10 cellular contexts compared by ENCODE assay signal in genomic region chr12:49967777-49968250, GRCh38. TPM values are rescaled to one million over a fixed set of nuclear protein-coding genes. Genes with fewer than 3 reads are reported as not detected.
DNase-seq lines count a peak whose midpoint lies in the region; ATAC-seq and TF ChIP-seq lines count a peak whose summit lies in the region.
"Had no signal": no experiment of that assay in that cellular context is flagged by ENCODE, and none has a peak within 500 bp of the region (broad histone marks: within the 10 kb centered on the region; RNA-seq: fewer than 3 reads in every experiment).

No MANE protein-coding gene starts in this region.

- TF ChIP-seq CTCF in neural progenitor cell (IDR thresholded peaks at IDR 0.05), result no peak

- peak overlapping the region; percentile 76 for H3K4me2 ChIP-seq in neural progenitor cell

- H3K9me3 Mint-ChIP-seq in CD4-positive, alpha-beta memory T cell, result no peaks in the 10 kb centered on the region
- H3K9me3 Mint-ChIP-seq in neural progenitor cell, result no peaks in the 10 kb centered on the region

- H3K27ac Mint-ChIP-seq in CD4-positive, alpha-beta memory T cell, result no peak overlapping the region
- no peak overlapping the region for H3K27ac Mint-ChIP-seq in neural progenitor cell

- H3K4me1 ChIP-seq in CD4-positive, alpha-beta memory T cell (ENCODE audit: insufficient read depth, low read length), result peaks cover 10% of the 10 kb centered on the region
- H3K4me1 ChIP-seq in neural progenitor cell, result peaks cover 3% of the 10 kb centered on the region

- no peak for DNase-seq in CD4-positive, alpha-beta memory T cell
- no peak for DNase-seq in caudate nucleus (lab: John Stamatoyannopoulos, UW)
- DNase-seq in neural progenitor cell (ENCODE audit: low spot score), result no peak
- DNase-seq in NCI-H2081 (lab: John Stamatoyannopoulos, UW), result no peak
- no peak for DNase-seq in GOT3 (lab: John Stamatoyannopoulos, UW)
- DNase-seq in globus pallidus (ENCODE audit: low spot score), result no peak
- no peak for DNase-seq in DMS 273 (lab: John Stamatoyannopoulos, UW; ENCODE audit: unreplicated experiment)

- H3K36me3 Mint-ChIP-seq in CD4-positive, alpha-beta memory T cell, result no peaks in the 10 kb centered on the region
- H3K36me3 Mint-ChIP-seq in neural progenitor cell, result no peaks in the 10 kb centered on the region

- H3K27me3 Mint-ChIP-seq in CD4-positive, alpha-beta memory T cell, result peaks cover 16 to 35% of the 10 kb centered on the region in 2 donors
- peaks cover 10% of the 10 kb centered on the region for H3K27me3 Mint-ChIP-seq in neural progenitor cell (ENCODE audit: insufficient read depth, low read depth)

- peaks cover 3% of the 10 kb centered on the region for H4K20me1 ChIP-seq in neural progenitor cell (ENCODE audit: low read depth)

- no peaks in the 10 kb centered on the region for H3K79me2 ChIP-seq in neural progenitor cell (ENCODE audit: low read depth)

- intact Hi-C loops in CD4-positive, alpha-beta memory T cell (cut with micrococcal nuclease), result loop anchor here (1.0 to 10.0 kb wide), 3 partner anchors 102 to 217 kb away; no protein-coding TSS in a partner anchor

- H3F3A ChIP-seq in neural progenitor cell (ENCODE audit: low read depth), result peaks cover 4% of the 10 kb centered on the region

- peaks cover 1 to 7% (median 4%) of the 10 kb centered on the region in 4 donors for H3K4me1 Mint-ChIP-seq in CD4-positive, alpha-beta memory T cell
- peaks cover 27% of the 10 kb centered on the region for H3K4me1 Mint-ChIP-seq in neural progenitor cell

- H3K4me3 ChIP-seq in CD4-positive, alpha-beta memory T cell (ENCODE audit: low read length in 2 of 2), result peak overlapping the region in 1 of 2 donors; percentile 47
- H3K4me3 ChIP-seq in neural progenitor cell, result peak overlapping the region; percentile 41

- no peaks in the 10 kb centered on the region for H3K36me3 ChIP-seq in CD4-positive, alpha-beta memory T cell (ENCODE audit: insufficient read depth, low read length)
- no peaks in the 10 kb centered on the region for H3K36me3 ChIP-seq in neural progenitor cell

- H3K27me3 ChIP-seq in CD4-positive, alpha-beta memory T cell (ENCODE audit: insufficient read depth, low read length), result peaks cover 15% of the 10 kb centered on the region
- peaks cover 82% of the 10 kb centered on the region for H3K27me3 ChIP-seq in neural progenitor cell

- peak overlapping the region; percentile 99 for H2AFZ ChIP-seq in neural progenitor cell (replicated peaks)

- no peak overlapping the region for H3K27ac ChIP-seq in CD4-positive, alpha-beta memory T cell (ENCODE audit: low read depth, low read length)
- H3K27ac ChIP-seq in caudate nucleus (ENCODE audit: low read depth, low read length) (peak overlapping the region; percentile 82), neural progenitor cell (no peak overlapping the region)

- H3K9ac ChIP-seq in neural progenitor cell, result no peak overlapping the region

- H3K9me3 ChIP-seq in CD4-positive, alpha-beta memory T cell (ENCODE audit: control insufficient read depth in 1 of 2, low read length in 2 of 2), result no peaks in the 10 kb centered on the region
- H3K9me3 ChIP-seq in neural progenitor cell (ENCODE audit: low read depth), result no peaks in the 10 kb centered on the region

- CTCF ChIA-PET in CD4-positive, alpha-beta memory T cell (lab: Charles Lee; ENCODE audit: partially characterized antibody), result interaction anchor here (1.0 to 6.2 kb wide), 36 partner anchors 9 to 162 kb away, joined by 3 to 75 read pairs (median 6); partner anchors contain the start of genes AQP2 and RACGAP1

- peak; percentile 12 for ATAC-seq in HG03196 (IDR thresholded peaks at IDR 0.05; ENCODE audit: unreplicated experiment)

- peak overlapping the region; percentile 31 to 85 (median 76) for H3K4me3 Mint-ChIP-seq in CD4-positive, alpha-beta memory T cell
- H3K4me3 Mint-ChIP-seq in neural progenitor cell, result no peak overlapping the region

- POLR2A ChIA-PET in CD4-positive, alpha-beta memory T cell (lab: Charles Lee; ENCODE audit: partially characterized antibody), result interaction anchor here (1.0 to 1.4 kb wide), 3 partner anchors 25 to 88 kb away, joined by 4 to 6 read pairs (median 4); partner anchors contain the start of gene RACGAP1

RNA-seq across cellular contexts. Expression of gene AQP6, which starts 4.9 kb away (rescaled TPM):
- not detected for total RNA-seq in CD4-positive, alpha-beta memory T cell
- not detected for polyA plus RNA-seq in CD4-positive, alpha-beta memory T cell
- 0.12 TPM in 1 of 2 replicates, not detected in the other for total RNA-seq in neural progenitor cell (ENCODE audit: low replicate concordance)
- total RNA-seq: dermis microvascular lymphatic vessel endothelial cell, renal cortical epithelial cell had no signal

RNA-seq across cellular contexts. Expression of gene AQP5, which starts 6.1 kb away (rescaled TPM):
- not detected for total RNA-seq in CD4-positive, alpha-beta memory T cell
- not detected for polyA plus RNA-seq in CD4-positive, alpha-beta memory T cell
- 0.09 TPM in 1 of 2 replicates, not detected in the other for total RNA-seq in neural progenitor cell (ENCODE audit: low replicate concordance)
- total RNA-seq: renal cortical epithelial cell had no signal

RNA-seq across cellular contexts. Expression of gene AQP2, which starts 17.3 kb away (rescaled TPM):
- total RNA-seq in CD4-positive, alpha-beta memory T cell, result not detected
- not detected for polyA plus RNA-seq in CD4-positive, alpha-beta memory T cell
- total RNA-seq in neural progenitor cell (ENCODE audit: low replicate concordance), result not detected in 2 replicates
- total RNA-seq: dermis microvascular lymphatic vessel endothelial cell had no signal

RNA-seq across cellular contexts. Expression of gene RACGAP1, which starts 57.5 kb away (rescaled TPM):
- total RNA-seq in CD4-positive, alpha-beta memory T cell, result 10 to 100 TPM in 1 of 2 experiments, 1 to 10 TPM in 1; 8.5 to 10.4 TPM
- 10 to 100 TPM; 11.8 to 14.7 TPM for polyA plus RNA-seq in CD4-positive, alpha-beta memory T cell
- total RNA-seq in neural progenitor cell (ENCODE audit: low replicate concordance), result 121 and 149 TPM in 2 replicates
